25 cellular contexts compared by ENCODE assay signal in the genomic region with DNA sequence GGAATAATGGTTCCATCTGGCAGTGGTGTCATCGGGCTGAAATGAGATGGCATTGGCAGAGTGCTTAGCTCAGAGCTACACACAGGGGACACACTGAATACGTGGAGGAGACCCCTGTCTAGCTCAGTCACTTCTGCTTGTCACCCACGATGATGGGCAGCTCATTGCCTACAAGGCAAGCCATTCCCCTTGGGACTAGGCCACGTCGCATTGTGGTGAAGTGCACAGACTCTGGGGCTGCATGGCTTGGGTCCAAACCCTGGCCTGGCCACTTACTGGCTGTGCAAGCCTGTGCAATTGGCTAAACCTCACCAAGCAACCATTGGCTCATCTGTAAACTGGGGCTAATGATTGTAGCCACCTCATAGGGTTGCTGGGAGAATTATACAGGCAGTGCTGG. TPM values are rescaled to one million over a fixed set of nuclear protein-coding genes. Genes with fewer than 3 reads are reported as not detected.
"Had no signal": no experiment of that assay in that cellular context is flagged by ENCODE, and none has a peak within 500 bp of the region (broad histone marks: within the 10 kb centered on the region; RNA-seq: fewer than 3 reads in every experiment).

No MANE protein-coding gene starts in this region.

- H3K27ac Mint-ChIP-seq: IgD-negative memory B cell had no signal

- H3K4me1 ChIP-seq: SJSA1 had no signal

- H3K9me3 Mint-ChIP-seq: IgD-negative memory B cell had no signal

- H3K4me3 Mint-ChIP-seq: IgD-negative memory B cell had no signal

- DNase-seq: NCI-H1092, NCI-H1105 treated with DMSO at 0.1 percent for 48 hours, NCI-H1417 treated with DMSO at 0.1 percent for 48 hours, NCI-H146, NCI-H1694 treated with DMSO at 0.1 percent for 48 hours, NCI-H1930, NCI-H2081, NCI-H2107, NCI-H226, NCI-H446, NCI-H510A, NCI-H524 treated with DMSO at 0.1 percent for 48 hours, NCI-H69, NCI-H774, Right ventricle myocardium superior, RPMI8226, SIG-M5 had no signal

- ATAC-seq: K562 had no signal

- H3K27ac ChIP-seq: SJSA1, SK-N-MC had no signal

- H3K4me3 ChIP-seq: K562, SJSA1, SK-N-MC had no signal

- H3K9me3 ChIP-seq: SJSA1 had no signal

- H3K36me3 ChIP-seq: SJSA1 had no signal

RNA-seq across cellular contexts. Expression of gene FBP1, which starts 3.2 kb away (rescaled TPM):
- total RNA-seq: LHCN-M2, MCF 10A, SJSA1 had no signal
- polyA plus RNA-seq: K562 had no signal

RNA-seq across cellular contexts. Expression of gene FBP2, which starts 48.9 kb away (rescaled TPM):
- total RNA-seq: HT-29; K562; LHCN-M2; MCF 10A; SJSA1; T-helper 1 cell treated with Interleukin-12 subunit alpha and Interleukin-12 subunit beta and Interleukin-4 antibody, amounts not matched to agents 30 ng/mL and 1 ng/mL, for 36 hours had no signal
- polyA plus RNA-seq: IgD-negative memory B cell had no signal
